13 cellular contexts compared by ENCODE assay signal in genomic region chr9:115691097-115691496, GRCh38.
DNase-seq lines count a peak whose midpoint lies in the region; ATAC-seq, FAIRE-seq and TF ChIP-seq lines count a peak whose summit lies in the region.
"Had no signal": no experiment of that assay in that cellular context is flagged by ENCODE, and none has a peak within 500 bp of the region (broad histone marks: within the 10 kb centered on the region; RNA-seq: fewer than 3 reads in every experiment).

No MANE protein-coding gene starts in this region.

- POLR2A ChIA-PET in K562 (lab: Yijun Ruan, JAX), result no interaction called here

- TF ChIP-seq CTCF in K562 (IDR thresholded peaks at IDR 0.05 in 2 of 3, conservative IDR thresholded peaks at IDR 0.05 in 1 of 3; ENCODE audit: insufficient read depth in 2 of 3, low read depth in 1 of 3, low read length in 3 of 3) (no peak), keratinocyte (optimal IDR thresholded peaks at IDR 0.05 in 1 of 3, IDR thresholded peaks at IDR 0.05 in 1 of 3, conservative IDR thresholded peaks at IDR 0.05 in 1 of 3; ENCODE audit: extremely low read depth in 1 of 3, insufficient read depth in 2 of 3, low read length in 3 of 3) (no peak), right lobe of liver (IDR thresholded peaks at IDR 0.05) (no peak)

- H3K36me3 ChIP-seq in ACC112 (ENCODE audit: insufficient read depth, low read length), result peaks cover 2% of the 10 kb centered on the region; the same call in 1 of the 2 replicates
- H3K36me3 ChIP-seq in K562 (ENCODE audit: control insufficient read depth, insufficient read depth, low read length), result no peaks in the 10 kb centered on the region
- no peaks in the 10 kb centered on the region for H3K36me3 ChIP-seq in keratinocyte (ENCODE audit: control insufficient read depth in 2 of 2, extremely low read depth in 1 of 2, insufficient read depth in 2 of 2, low read length in 2 of 2)
- H3K36me3 ChIP-seq in right lobe of liver, result no peaks in the 10 kb centered on the region

- no peak for TF ChIP-seq RAD21 in K562 (CRISPR knock-in tag; conservative IDR thresholded peaks at IDR 0.05 in 1 of 2, IDR thresholded peaks at IDR 0.05 in 1 of 2)

- H3K4me1 ChIP-seq in ACC112 (ENCODE audit: control insufficient read depth, insufficient read depth, low read length, unreplicated experiment) (peaks cover 61% of the 10 kb centered on the region), K562 (replicated peaks in 1 of 2; ENCODE audit: control insufficient read depth in 2 of 2, insufficient read depth in 2 of 2, low read length in 2 of 2) (no peaks in the 10 kb centered on the region), keratinocyte (ENCODE audit: control insufficient read depth, extremely low read depth, insufficient read depth, low read length) (peaks cover 20% of the 10 kb centered on the region), right lobe of liver (no peaks in the 10 kb centered on the region)

- H3K27ac ChIP-seq in ACC112 (ENCODE audit: low read depth, low read length) (peak overlapping the region; percentile 98), K562 (ENCODE audit: extremely low read depth, low read depth, low read length) (no peak overlapping the region), keratinocyte (ENCODE audit: control insufficient read depth, insufficient read depth, low read length) (peak overlapping the region; percentile 82), right lobe of liver (no peak overlapping the region)
- H3K27ac ChIP-seq: C4-2B had no signal

- ATAC-seq in K562 (no peak), HG03280 (IDR thresholded peaks at IDR 0.05; ENCODE audit: unreplicated experiment) (no peak), HG03460 (IDR thresholded peaks at IDR 0.05; ENCODE audit: unreplicated experiment) (no peak), right lobe of liver (no peak)
- ATAC-seq: T-cell had no signal

- H2AFZ ChIP-seq in ACC112 (ENCODE audit: low read length, unreplicated experiment) (no peak overlapping the region), K562 (ENCODE audit: low read depth, low read length) (no peak overlapping the region), keratinocyte (ENCODE audit: control insufficient read depth, low read length) (no peak overlapping the region)

- TF ChIP-seq POLR2A in K562 (conservative IDR thresholded peaks at IDR 0.05) (no peak), right lobe of liver (IDR thresholded peaks at IDR 0.05) (no peak)

- H3K4me2 ChIP-seq in K562 (ENCODE audit: insufficient read depth, low read length) (no peak overlapping the region), keratinocyte (ENCODE audit: control insufficient read depth, extremely low read depth, insufficient read depth, low read depth, low read length) (peak overlapping the region; percentile 44)

- no peaks in the 10 kb centered on the region for H3K9me1 ChIP-seq in K562 (ENCODE audit: control insufficient read depth, insufficient read depth, low read length)
- no peaks in the 10 kb centered on the region for H3K9me1 ChIP-seq in keratinocyte (ENCODE audit: control insufficient read depth, extremely low read depth, insufficient read depth, low read length)

- H3K9me3 ChIP-seq in K562 (replicated peaks; ENCODE audit: control insufficient read depth, insufficient read depth, low read depth, low read length) (no peaks in the 10 kb centered on the region), keratinocyte (ENCODE audit: control insufficient read depth, low read depth, low read length) (no peaks in the 10 kb centered on the region), right lobe of liver (no peaks in the 10 kb centered on the region)

- FAIRE-seq in K562 (lab: Jason Lieb, UNC) (no peak), keratinocyte (lab: Jason Lieb, UNC) (no peak)
- FAIRE-seq: GM18507 had no signal

- H3K79me2 ChIP-seq in ACC112 (ENCODE audit: control insufficient read depth, insufficient read depth, low read length, unreplicated experiment), result no peaks in the 10 kb centered on the region
- no peaks in the 10 kb centered on the region for H3K79me2 ChIP-seq in K562 (ENCODE audit: control insufficient read depth, insufficient read depth, low read length)
- H3K79me2 ChIP-seq in keratinocyte (ENCODE audit: control insufficient read depth, insufficient read depth, low read length), result no peaks in the 10 kb centered on the region

- H3K9ac ChIP-seq in K562 (ENCODE audit: insufficient read depth in 1 of 2, low read depth in 2 of 2, low read length in 2 of 2) (no peak overlapping the region), keratinocyte (ENCODE audit: control insufficient read depth, extremely low read depth, insufficient read depth, low read length) (peak overlapping the region; percentile 48)

- no peak for TF ChIP-seq EP300 in K562 (IDR thresholded peaks at IDR 0.05; ENCODE audit: low read length)

- H3K27me3 ChIP-seq in ACC112 (ENCODE audit: insufficient read depth, low read length), result no peaks in the 10 kb centered on the region
- H3K27me3 ChIP-seq in K562 (ENCODE audit: control insufficient read depth in 2 of 2, insufficient read depth in 2 of 2, low read length in 2 of 2), result no peaks in the 10 kb centered on the region
- H3K27me3 ChIP-seq in keratinocyte (ENCODE audit: control insufficient read depth, extremely low read depth, insufficient read depth, low read length), result no peaks in the 10 kb centered on the region
- no peaks in the 10 kb centered on the region for H3K27me3 ChIP-seq in right lobe of liver

- H3K4me3 ChIP-seq in ACC112 (ENCODE audit: low read depth, low read length) (peak overlapping the region; percentile 22; the same call in 1 of the 2 replicates), K562 (no peak overlapping the region), keratinocyte (ENCODE audit: control insufficient read depth in 2 of 3, extremely low read depth in 1 of 3, insufficient read depth in 2 of 3, low read depth in 1 of 3, low read length in 3 of 3) (no peak overlapping the region), right lobe of liver (no peak overlapping the region)

- WGBS in K562 (ENCODE audit: insufficient coverage, low coverage, missing lambda C conversion rate), result 1% methylated on average over 5 of the region's 5 CpGs
- 58% methylated on average over 5 of the region's 5 CpGs for WGBS in right lobe of liver (ENCODE audit: insufficient coverage, low coverage, low lambda C conversion rate, missing lambda C conversion rate)

- CTCF ChIA-PET in K562 (lab: Yijun Ruan, JAX; ENCODE audit: low intra/inter-chr PET ratio), result no interaction called here

- no TSS peak for BruUV-seq in K562 (replicated peaks; lab: Mats Ljungman, UMichigan)

- peak; percentile 98 for DNase-seq in HT1080 (ENCODE audit: low read depth)
- DNase-seq in K562 (ENCODE audit: extremely low read depth in 1 of 4, low spot score in 3 of 4), result no peak
- peak; percentile 77 for DNase-seq in keratinocyte (ENCODE audit: low read depth, low spot score)
- DNase-seq in right lobe of liver, result no peak
- DNase-seq in HK-2 (ENCODE audit: unreplicated experiment), result no peak
- DNase-seq: dermis blood vessel endothelial cell; stimulated activated naive CD4-positive, alpha-beta T cell treated with Interleukin-2 at 50 U/mL for 16 hours; T-cell had no signal

- intact Hi-C loops in K562 (cut with micrococcal nuclease), result no loop called here
- intact Hi-C loops in right lobe of liver (cut with DNase I), result no loop called here

- dilution Hi-C loops in keratinocyte (cut with MboI; ENCODE audit: extremely low pct_ligation_motif_present, low sequenced_read_pairs), result no loop called here

- H4K20me1 ChIP-seq in K562 (replicated peaks; ENCODE audit: control insufficient read depth, insufficient read depth, low read length) (no peaks in the 10 kb centered on the region), keratinocyte (ENCODE audit: control insufficient read depth, extremely low read depth, insufficient read depth, low read length) (no peaks in the 10 kb centered on the region)

- in situ Hi-C loops in K562 (cut with MboI), result no loop called here

TF ChIP-seq in K562, 482 proteins besides CTCF, POLR2A, EP300 and RAD21:
- TF ChIP-seq ZNF75A (CRISPR knock-in tag; IDR thresholded peaks at IDR 0.05), result peak; percentile 30; the same call in 1 of the 2 replicates
- no peak for TF ChIP-seq ZNF277 (CRISPR knock-in tag; IDR thresholded peaks at IDR 0.05; ENCODE audit: borderline replicate concordance)

Comparison
In these comparisons a context has a peak if more than half of its experiments do, and no peak if none do; other contexts are left out.
1. H3K27ac ChIP-seq: peak in ACC112 (single experiment) and keratinocyte (single experiment); none in K562 (single experiment) and right lobe of liver (0 of 3).
2. DNase-seq: peak in HT1080 (single experiment) and keratinocyte (single experiment); none in K562 (0 of 4), right lobe of liver (0 of 3) and HK-2 (single experiment).